27 cellular contexts compared by ENCODE assay signal in genomic region chrX:97504435-97504834, GRCh38.
"Had no signal": no experiment of that assay in that cellular context is flagged by ENCODE, and none has a peak within 500 bp of the region (broad histone marks: within the 10 kb centered on the region; RNA-seq: fewer than 3 reads in every experiment).

No MANE protein-coding gene starts in this region.

- H3K4me1 Mint-ChIP-seq: activated B cell treated with CpG ODN at 0.5 μM for 24 hours; activated CD4-positive, alpha-beta T cell treated with anti-CD3 and anti-CD28 coated beads, Interleukin-2, amount 10 ng/mL, durations not matched to agents 24 days and 14 days; activated CD8-positive, alpha-beta memory T cell treated with anti-CD3 and anti-CD28 coated beads, Interleukin-2, amount 10 ng/mL, durations not matched to agents 7 days and 5 days; activated naive CD4-positive, alpha-beta T cell treated with anti-CD3 and anti-CD28 coated beads, Interleukin-2, amount 50 U/mL, for 24 hours had no signal

- DNase-seq: activated B cell treated with CpG ODN at 0.5 μM for 24 hours; activated CD4-positive, alpha-beta T cell treated with anti-CD3 and anti-CD28 coated beads for 1 hour; activated CD4-positive, alpha-beta T cell treated with anti-CD3 and anti-CD28 coated beads, Interleukin-2, amount 10 ng/mL, durations not matched to agents 24 days and 14 days; activated CD4-positive, alpha-beta T cell treated with anti-CD3 and anti-CD28 coated beads, Interleukin-2, amount 50 U/mL, for 48 hours; activated CD8-positive, alpha-beta memory T cell treated with anti-CD3 and anti-CD28 coated beads, Interleukin-2, amount 10 ng/mL, durations not matched to agents 7 days and 5 days; activated effector memory CD4-positive, alpha-beta T cell treated with Interleukin-2 at 50 U/mL for 16 hours; activated naive CD4-positive, alpha-beta T cell; activated T-cell treated with anti-CD3 and anti-CD28 coated beads, Interleukin-2, amount 50 U/mL, for 24 hours; amniotic stem cell; body of pancreas; central memory CD4-positive, alpha-beta T cell; MG63; MV-4-11; NCI-H1092 treated with DMSO at 0.1 percent for 48 hours; NCI-H1417 treated with DMSO at 0.1 percent for 48 hours; NCI-H1694; NCI-H2029; NCI-H345; NCI-H510A; NCI-H526 treated with DMSO at 0.1 percent for 48 hours; PC-9; SHP77 treated with DMSO at 0.1 percent for 48 hours had no signal

- H3K27me3 ChIP-seq: ascending aorta, body of pancreas, MG63 had no signal

- H3K9me3 ChIP-seq: ascending aorta, body of pancreas, MG63 had no signal

- FAIRE-seq: bronchial epithelial cell had no signal

- H3K4me3 ChIP-seq: ascending aorta, body of pancreas, MG63, PC-9 had no signal

- H3K27ac Mint-ChIP-seq: activated B cell treated with CpG ODN at 0.5 μM for 24 hours; activated CD4-positive, alpha-beta T cell treated with anti-CD3 and anti-CD28 coated beads, Interleukin-2, amount 10 ng/mL, durations not matched to agents 24 days and 14 days; activated CD8-positive, alpha-beta memory T cell treated with anti-CD3 and anti-CD28 coated beads, Interleukin-2, amount 10 ng/mL, durations not matched to agents 7 days and 5 days; activated naive CD4-positive, alpha-beta T cell treated with anti-CD3 and anti-CD28 coated beads, Interleukin-2, amount 50 U/mL, for 24 hours; activated T-cell treated with anti-CD3 and anti-CD28 coated beads, Interleukin-2, amount 50 U/mL, for 24 hours; activated T-helper 1 cell treated with anti-CD3 and anti-CD28 coated beads, Interleukin-12 subunit alpha, Interleukin-12 subunit beta, Interleukin-2, Interleukin-4 antibody, amounts not matched to agents 30 ng/mL and 10 ng/mL and 1 ng/mL, durations not matched to agents 14 hours and 24 hours and 36 hours; T-helper 1 cell treated with Interleukin-12 subunit alpha and Interleukin-12 subunit beta and Interleukin-4 antibody, amounts not matched to agents 30 μg/mL and 1 μg/mL, for 36 hours had no signal

- H3K36me3 Mint-ChIP-seq: activated CD8-positive, alpha-beta memory T cell treated with anti-CD3 and anti-CD28 coated beads, Interleukin-2, amount 10 ng/mL, durations not matched to agents 7 days and 5 days; activated naive CD4-positive, alpha-beta T cell treated with anti-CD3 and anti-CD28 coated beads, Interleukin-2, amount 50 U/mL, for 24 hours had no signal

- H3K4me1 ChIP-seq: ascending aorta, body of pancreas had no signal

- H3K4me2 ChIP-seq: PC-9 had no signal

- H3K4me3 Mint-ChIP-seq: activated B cell treated with CpG ODN at 0.5 μM for 24 hours; activated CD4-positive, alpha-beta T cell treated with anti-CD3 and anti-CD28 coated beads, Interleukin-2, amount 10 ng/mL, durations not matched to agents 24 days and 14 days; activated CD8-positive, alpha-beta memory T cell treated with anti-CD3 and anti-CD28 coated beads, Interleukin-2, amount 10 ng/mL, durations not matched to agents 7 days and 5 days; activated naive CD4-positive, alpha-beta T cell treated with anti-CD3 and anti-CD28 coated beads, Interleukin-2, amount 50 U/mL, for 24 hours; activated T-cell treated with anti-CD3 and anti-CD28 coated beads, Interleukin-2, amount 50 U/mL, for 24 hours; activated T-helper 1 cell treated with anti-CD3 and anti-CD28 coated beads, Interleukin-12 subunit alpha, Interleukin-12 subunit beta, Interleukin-2, Interleukin-4 antibody, amounts not matched to agents 30 ng/mL and 10 ng/mL and 1 ng/mL, durations not matched to agents 14 hours and 24 hours and 36 hours; T-helper 1 cell treated with Interleukin-12 subunit alpha and Interleukin-12 subunit beta and Interleukin-4 antibody, amounts not matched to agents 30 μg/mL and 1 μg/mL, for 36 hours had no signal

- H3K27me3 Mint-ChIP-seq: activated B cell treated with CpG ODN at 0.5 μM for 24 hours; activated CD4-positive, alpha-beta T cell treated with anti-CD3 and anti-CD28 coated beads, Interleukin-2, amount 10 ng/mL, durations not matched to agents 24 days and 14 days; activated CD8-positive, alpha-beta memory T cell treated with anti-CD3 and anti-CD28 coated beads, Interleukin-2, amount 10 ng/mL, durations not matched to agents 7 days and 5 days; activated naive CD4-positive, alpha-beta T cell treated with anti-CD3 and anti-CD28 coated beads, Interleukin-2, amount 50 U/mL, for 24 hours had no signal

- H3K27ac ChIP-seq: ascending aorta, body of pancreas, PC-9 had no signal

- H2AFZ ChIP-seq: PC-9 had no signal

- H3K36me3 ChIP-seq: ascending aorta, MG63 had no signal

- ATAC-seq: activated CD8-positive, alpha-beta memory T cell treated with anti-CD3 and anti-CD28 coated beads, Interleukin-2, amount 10 ng/mL, durations not matched to agents 7 days and 5 days; body of pancreas had no signal

- H3K9me3 Mint-ChIP-seq: activated B cell treated with CpG ODN at 0.5 μM for 24 hours; activated CD4-positive, alpha-beta T cell treated with anti-CD3 and anti-CD28 coated beads, Interleukin-2, amount 10 ng/mL, durations not matched to agents 24 days and 14 days; activated naive CD4-positive, alpha-beta T cell treated with anti-CD3 and anti-CD28 coated beads, Interleukin-2, amount 50 U/mL, for 24 hours; activated T-cell treated with anti-CD3 and anti-CD28 coated beads, Interleukin-2, amount 50 U/mL, for 24 hours; activated T-helper 1 cell treated with anti-CD3 and anti-CD28 coated beads, Interleukin-12 subunit alpha, Interleukin-12 subunit beta, Interleukin-2, Interleukin-4 antibody, amounts not matched to agents 30 ng/mL and 10 ng/mL and 1 ng/mL, durations not matched to agents 14 hours and 24 hours and 36 hours; T-helper 1 cell treated with Interleukin-12 subunit alpha and Interleukin-12 subunit beta and Interleukin-4 antibody, amounts not matched to agents 30 μg/mL and 1 μg/mL, for 36 hours had no signal
